In the genomic region with DNA sequence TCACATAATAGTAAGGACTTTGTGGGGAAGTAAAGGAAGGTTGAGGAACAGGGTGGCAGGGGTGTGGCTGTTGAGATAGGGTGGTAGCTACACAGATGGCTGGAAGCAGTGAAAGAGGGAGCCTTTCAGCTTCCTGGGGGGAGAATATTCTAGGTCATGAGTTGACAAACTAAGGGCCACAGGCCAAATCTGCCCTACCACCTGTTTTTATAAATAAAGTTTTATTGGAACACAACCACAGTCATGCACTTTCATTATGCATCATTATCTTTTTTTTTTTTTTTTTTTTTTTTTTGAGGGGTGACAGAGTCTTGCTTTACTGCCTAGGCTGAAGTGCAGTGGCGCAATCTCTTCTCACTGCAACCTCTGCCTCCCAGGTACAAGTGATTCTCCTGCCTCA, we compare ENCODE assay signal across 29 cellular contexts.
"Had no signal": no experiment of that assay in that cellular context is flagged by ENCODE, and none has a peak within 500 bp of the region (broad histone marks: within the 10 kb centered on the region; RNA-seq: fewer than 3 reads in every experiment).

No MANE protein-coding gene starts in this region.

- DNase-seq: stimulated activated CD4-positive, alpha-beta T cell treated with anti-CD3 and anti-CD28 coated beads, Interleukin-2, amount 100 ng/mL, for 48 hours; stimulated activated CD4-positive, alpha-beta T cell treated with anti-CD3 and anti-CD28 coated beads, Interleukin-4, amount 100 ng/mL, for 1 hour; stimulated activated CD4-positive, alpha-beta T cell treated with anti-CD3 and anti-CD28 coated beads, Interleukin-4, amount 100 ng/mL, for 24 hours; stimulated activated CD4-positive, alpha-beta T cell treated with anti-CD3 and anti-CD28 coated beads, Interleukin-4, amount 100 ng/mL, for 4 hours; stimulated activated CD8-positive, alpha-beta memory T cell treated with anti-CD3 and anti-CD28 coated beads, Interleukin-4, amount 100 ng/mL, for 48 hours; stimulated activated naive B cell treated with anti-CD40 and anti-IgM and Interleukin-4, amounts not matched to agents 10 μg/mL and 1 μg/mL and 100 μg/mL, for 72 hours; stimulated activated naive CD4-positive, alpha-beta T cell; stimulated activated naive CD4-positive, alpha-beta T cell treated with Interleukin-2 at 50 U/mL for 16 hours; stimulated activated naive CD8-positive, alpha-beta T cell treated with anti-CD3 and anti-CD28 coated beads, Interleukin-15, amount 100 ng/mL, for 72 hours; stimulated activated naive CD8-positive, alpha-beta T cell treated with anti-CD3 and anti-CD28 coated beads, Interleukin-15, Interleukin-2, amounts not matched to agents 100 U/mL and 50 U/mL, for 24 hours; stomach; substantia nigra; testis; thyroid gland; tibial artery; transverse colon; trophoblast cell; upper lobe of left lung; upper lobe of right lung; uterus had no signal

- H3K9me3 Mint-ChIP-seq: stimulated activated effector memory CD8-positive, alpha-beta T cell treated with anti-CD3 and anti-CD28 coated beads, Interleukin-12 subunit alpha, Interleukin-12 subunit beta, amount 100 ng/mL, for 72 hours; stimulated activated naive CD8-positive, alpha-beta T cell treated with anti-CD3 and anti-CD28 coated beads, Interleukin-15, Interleukin-2, amounts not matched to agents 100 ng/mL and 50 ng/mL, for 24 hours had no signal

- H3K4me1 ChIP-seq: stomach, suprapubic skin, testis, thyroid gland, tibial artery, tibial nerve, transverse colon, upper lobe of left lung, upper lobe of right lung, uterus, vagina had no signal

- H3K36me3 Mint-ChIP-seq: stimulated activated effector memory CD8-positive, alpha-beta T cell treated with anti-CD3 and anti-CD28 coated beads, Interleukin-12 subunit alpha, Interleukin-12 subunit beta, amount 100 ng/mL, for 72 hours; stimulated activated memory B cell treated with anti-CD40 and anti-IgM and Interleukin-4, amounts not matched to agents 10 μg/mL and 1 μg/mL and 100 μg/mL, for 72 hours; type B pancreatic cell had no signal

- H3K27ac Mint-ChIP-seq: stimulated activated effector memory CD8-positive, alpha-beta T cell treated with anti-CD3 and anti-CD28 coated beads, Interleukin-12 subunit alpha, Interleukin-12 subunit beta, amount 100 ng/mL, for 72 hours; stimulated activated memory B cell treated with anti-CD40 and anti-IgM and Interleukin-4, amounts not matched to agents 10 μg/mL and 1 μg/mL and 100 μg/mL, for 72 hours; stimulated activated naive B cell treated with anti-CD40 and anti-IgM and Interleukin-4, amounts not matched to agents 10 μg/mL and 1 μg/mL and 100 μg/mL, for 72 hours; stimulated activated naive CD8-positive, alpha-beta T cell treated with anti-CD3 and anti-CD28 coated beads, Interleukin-15, amount 100 ng/mL, for 72 hours; stimulated activated naive CD8-positive, alpha-beta T cell treated with anti-CD3 and anti-CD28 coated beads, Interleukin-15, Interleukin-2, amounts not matched to agents 100 ng/mL and 50 ng/mL, for 24 hours; type B pancreatic cell had no signal

- H3K4me3 Mint-ChIP-seq: stimulated activated effector memory CD8-positive, alpha-beta T cell treated with anti-CD3 and anti-CD28 coated beads, Interleukin-12 subunit alpha, Interleukin-12 subunit beta, amount 100 ng/mL, for 72 hours; stimulated activated memory B cell treated with anti-CD40 and anti-IgM and Interleukin-4, amounts not matched to agents 10 μg/mL and 1 μg/mL and 100 μg/mL, for 72 hours; stimulated activated naive B cell treated with anti-CD40 and anti-IgM and Interleukin-4, amounts not matched to agents 10 μg/mL and 1 μg/mL and 100 μg/mL, for 72 hours; stimulated activated naive CD8-positive, alpha-beta T cell treated with anti-CD3 and anti-CD28 coated beads, Interleukin-15, amount 100 ng/mL, for 72 hours; stimulated activated naive CD8-positive, alpha-beta T cell treated with anti-CD3 and anti-CD28 coated beads, Interleukin-15, Interleukin-2, amounts not matched to agents 100 ng/mL and 50 ng/mL, for 24 hours; type B pancreatic cell had no signal

- H3K36me3 ChIP-seq: stomach, suprapubic skin, thoracic aorta, thyroid gland, tibial artery, tibial nerve, transverse colon, upper lobe of left lung, upper lobe of right lung, uterus, vagina had no signal

- H3K27ac ChIP-seq: stomach, suprapubic skin, testis, thoracic aorta, thyroid gland, tibial artery, tibial nerve, transverse colon, upper lobe of left lung, upper lobe of right lung, uterus, vagina had no signal

- H3K9me3 ChIP-seq: suprapubic skin, testis, thyroid gland, transverse colon, upper lobe of left lung, upper lobe of right lung, uterus, vagina had no signal

- H3K27me3 ChIP-seq: suprapubic skin, testis, thyroid gland, tibial nerve, transverse colon, upper lobe of left lung, uterus, vagina had no signal

- H3K4me3 ChIP-seq: stomach, suprapubic skin, testis, thoracic aorta, thyroid gland, tibial artery, tibial nerve, transverse colon, upper lobe of left lung, upper lobe of right lung, uterus, vagina had no signal

- H3K4me1 Mint-ChIP-seq: stimulated activated effector memory CD8-positive, alpha-beta T cell treated with anti-CD3 and anti-CD28 coated beads, Interleukin-12 subunit alpha, Interleukin-12 subunit beta, amount 100 ng/mL, for 72 hours; stimulated activated memory B cell treated with anti-CD40 and anti-IgM and Interleukin-4, amounts not matched to agents 10 μg/mL and 1 μg/mL and 100 μg/mL, for 72 hours; stimulated activated naive B cell treated with anti-CD40 and anti-IgM and Interleukin-4, amounts not matched to agents 10 μg/mL and 1 μg/mL and 100 μg/mL, for 72 hours; stimulated activated naive CD8-positive, alpha-beta T cell treated with anti-CD3 and anti-CD28 coated beads, Interleukin-15, amount 100 ng/mL, for 72 hours had no signal

- FAIRE-seq: urothelium cell line had no signal

- ATAC-seq: stimulated activated effector memory CD8-positive, alpha-beta T cell treated with anti-CD3 and anti-CD28 coated beads, Interleukin-12 subunit alpha, Interleukin-12 subunit beta, amount 100 ng/mL, for 72 hours; stimulated activated memory B cell treated with anti-CD40 and anti-IgM and Interleukin-4, amounts not matched to agents 10 μg/mL and 1 μg/mL and 100 μg/mL, for 72 hours; stimulated activated naive B cell treated with anti-CD40 and anti-IgM and Interleukin-4, amounts not matched to agents 10 μg/mL and 1 μg/mL and 100 μg/mL, for 72 hours; stimulated activated naive CD8-positive, alpha-beta T cell treated with anti-CD3 and anti-CD28 coated beads, Interleukin-15, amount 100 ng/mL, for 72 hours; stimulated activated naive CD8-positive, alpha-beta T cell treated with anti-CD3 and anti-CD28 coated beads, Interleukin-15, Interleukin-2, amounts not matched to agents 100 U/mL and 50 U/mL, for 24 hours; upper lobe of right lung had no signal

- H3K27me3 Mint-ChIP-seq: type B pancreatic cell had no signal
